36 cellular contexts compared by ENCODE assay signal in the genomic region with DNA sequence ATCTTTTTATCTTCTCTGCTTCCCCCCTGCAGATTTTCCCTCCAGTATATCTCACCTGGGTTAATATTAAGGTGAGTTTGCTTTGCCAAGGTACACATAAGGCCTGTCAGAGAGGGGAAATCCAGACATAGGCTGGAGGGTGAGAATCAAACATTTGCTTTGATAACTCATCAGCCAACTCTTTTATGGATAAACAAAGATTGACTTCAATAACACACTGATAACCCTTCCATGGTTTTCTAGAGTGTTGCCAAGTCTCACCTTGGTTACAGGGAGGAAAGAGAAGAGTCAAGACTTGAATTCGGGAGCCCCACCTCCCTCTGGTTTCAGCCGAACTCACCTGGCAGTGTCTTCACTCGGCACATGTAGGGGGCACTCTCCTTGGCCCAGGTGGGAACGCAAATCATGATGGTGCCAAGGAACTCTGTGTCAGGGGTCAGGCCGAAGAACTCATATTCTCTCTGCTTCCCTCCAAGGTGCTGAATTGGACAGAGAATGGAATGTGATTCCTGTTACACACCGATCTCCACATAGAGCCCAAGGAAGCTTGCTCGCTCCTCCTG. TPM values are rescaled to one million over a fixed set of nuclear protein-coding genes. Genes with fewer than 3 reads are reported as not detected.
"Had no signal": no experiment of that assay in that cellular context is flagged by ENCODE, and none has a peak within 500 bp of the region (broad histone marks: within the 10 kb centered on the region; RNA-seq: fewer than 3 reads in every experiment).

No MANE protein-coding gene starts in this region.

- H3K9me3 ChIP-seq: adrenal gland, prostate gland, thyroid gland had no signal

- H3K36me3 ChIP-seq: brain microvascular endothelial cell, lower lobe of right lung, prostate gland, sigmoid colon, thyroid gland, upper lobe of left lung, WERI-Rb-1 had no signal

- H3K27me3 ChIP-seq: adrenal gland, brain microvascular endothelial cell, dorsolateral prefrontal cortex, sigmoid colon, stomach, thyroid gland, upper lobe of left lung had no signal

- DNase-seq: activated CD4-positive, alpha-beta memory T cell treated with anti-CD3 and anti-CD28 coated beads for 36 hours; activated CD4-positive, alpha-beta T cell treated with anti-CD3 and anti-CD28 coated beads for 48 hours; activated CD8-positive, alpha-beta memory T cell treated with anti-CD3 and anti-CD28 coated beads, Interleukin-2, amount 50 U/mL, for 4 hours; activated effector memory CD4-positive, alpha-beta T cell treated with anti-CD3 and anti-CD28 coated beads, Interleukin-2, amount 50 U/mL, for 16 hours; activated naive CD4-positive, alpha-beta T cell treated with anti-CD3 and anti-CD28 coated beads for 36 hours; activated naive CD8-positive, alpha-beta T cell treated with anti-CD3 and anti-CD28 coated beads for 36 hours; activated T-cell treated with anti-CD3 and anti-CD28 coated beads, Interleukin-2, amount 50 U/mL, for 1 hour; adrenal gland; brain microvascular endothelial cell; dorsolateral prefrontal cortex; effector memory CD4-positive, alpha-beta T cell; glutamatergic neuron; lower lobe of right lung; mesenchymal stem cell; retina; sigmoid colon; small intestine; stimulated activated CD4-positive, alpha-beta T cell treated with anti-CD3 and anti-CD28 coated beads, Interleukin-4, amount 100 ng/mL, for 4 hours; stimulated activated CD8-positive, alpha-beta memory T cell treated with anti-CD3 and anti-CD28 coated beads, Interleukin-4, amount 100 ng/mL, for 48 hours; stomach; T-helper 9 cell; thyroid gland; upper lobe of left lung; WERI-Rb-1 had no signal

- H3K27ac ChIP-seq: adrenal gland, brain microvascular endothelial cell, coronary artery, dorsolateral prefrontal cortex, lower lobe of right lung, prostate gland, sigmoid colon, stomach, thyroid gland, upper lobe of left lung, WERI-Rb-1 had no signal

- ATAC-seq: activated CD4-positive, CD25-positive, alpha-beta regulatory T cell treated with anti-CD3 and anti-CD28 coated beads, Interleukin-2, amount 50 U/mL, for 24 hours; lower lobe of right lung; stimulated activated memory B cell treated with anti-CD40 and anti-IgM and Interleukin-4, amounts not matched to agents 10 μg/mL and 1 μg/mL and 100 μg/mL, for 72 hours had no signal

- H3K36me3 Mint-ChIP-seq: activated CD4-positive, alpha-beta memory T cell treated with anti-CD3 and anti-CD28 coated beads for 36 hours had no signal

- H3K4me3 Mint-ChIP-seq: activated CD4-positive, alpha-beta memory T cell treated with anti-CD3 and anti-CD28 coated beads for 36 hours; activated naive CD4-positive, alpha-beta T cell treated with anti-CD3 and anti-CD28 coated beads for 36 hours; activated naive CD8-positive, alpha-beta T cell treated with anti-CD3 and anti-CD28 coated beads for 36 hours; activated T-helper 1 cell treated with anti-CD3 and anti-CD28 coated beads, Interleukin-12 subunit alpha, Interleukin-12 subunit beta, Interleukin-2, Interleukin-4 antibody, amounts not matched to agents 30 ng/mL and 10 ng/mL and 1 ng/mL, durations not matched to agents 14 hours and 24 hours and 36 hours; nephron; stimulated activated memory B cell treated with anti-CD40 and anti-IgM and Interleukin-4, amounts not matched to agents 10 μg/mL and 1 μg/mL and 100 μg/mL, for 72 hours; T-helper 1 cell treated with Interleukin-12 subunit alpha and Interleukin-12 subunit beta and Interleukin-4 antibody, amounts not matched to agents 30 μg/mL and 1 μg/mL, for 36 hours had no signal

- H3K4me1 ChIP-seq: adrenal gland, lower lobe of right lung, prostate gland, sigmoid colon, upper lobe of left lung had no signal

- H3K4me3 ChIP-seq: adrenal gland, coronary artery, dorsolateral prefrontal cortex, lower lobe of right lung, prostate gland, sigmoid colon, stomach, thyroid gland, upper lobe of left lung had no signal

- H3K27ac Mint-ChIP-seq: activated CD4-positive, alpha-beta memory T cell treated with anti-CD3 and anti-CD28 coated beads for 36 hours; activated naive CD4-positive, alpha-beta T cell treated with anti-CD3 and anti-CD28 coated beads for 36 hours; activated naive CD8-positive, alpha-beta T cell treated with anti-CD3 and anti-CD28 coated beads for 36 hours; activated T-helper 1 cell treated with anti-CD3 and anti-CD28 coated beads, Interleukin-12 subunit alpha, Interleukin-12 subunit beta, Interleukin-2, Interleukin-4 antibody, amounts not matched to agents 30 ng/mL and 10 ng/mL and 1 ng/mL, durations not matched to agents 14 hours and 24 hours and 36 hours; nephron; stimulated activated memory B cell treated with anti-CD40 and anti-IgM and Interleukin-4, amounts not matched to agents 10 μg/mL and 1 μg/mL and 100 μg/mL, for 72 hours; T-helper 1 cell treated with Interleukin-12 subunit alpha and Interleukin-12 subunit beta and Interleukin-4 antibody, amounts not matched to agents 30 μg/mL and 1 μg/mL, for 36 hours had no signal

- H3K4me1 Mint-ChIP-seq: activated naive CD8-positive, alpha-beta T cell treated with anti-CD3 and anti-CD28 coated beads for 36 hours; nephron; stimulated activated memory B cell treated with anti-CD40 and anti-IgM and Interleukin-4, amounts not matched to agents 10 μg/mL and 1 μg/mL and 100 μg/mL, for 72 hours had no signal

RNA-seq across cellular contexts. Expression of a gene that starts 15.1 kb away (rescaled TPM):
- total RNA-seq: activated CD4-positive, alpha-beta memory T cell treated with anti-CD3 and anti-CD28 coated beads for 36 hours; activated CD8-positive, alpha-beta memory T cell treated with anti-CD3 and anti-CD28 coated beads for 36 hours; activated naive CD4-positive, alpha-beta T cell treated with anti-CD3 and anti-CD28 coated beads for 36 hours; activated naive CD8-positive, alpha-beta T cell treated with anti-CD3 and anti-CD28 coated beads for 36 hours; activated T-helper 1 cell treated with anti-CD3 and anti-CD28 coated beads, Interleukin-12 subunit alpha, Interleukin-12 subunit beta, Interleukin-2, Interleukin-4 antibody, amounts not matched to agents 30 ng/mL and 10 ng/mL and 1 ng/mL, durations not matched to agents 14 hours and 24 hours and 36 hours; cerebellum; epithelial cell of proximal tubule; frontal cortex; osteocyte had no signal

RNA-seq across cellular contexts. Expression of a gene that starts 15.9 kb away (rescaled TPM):
- total RNA-seq: activated CD4-positive, alpha-beta memory T cell treated with anti-CD3 and anti-CD28 coated beads for 36 hours; activated CD8-positive, alpha-beta memory T cell treated with anti-CD3 and anti-CD28 coated beads for 36 hours; activated naive CD4-positive, alpha-beta T cell treated with anti-CD3 and anti-CD28 coated beads for 36 hours; activated naive CD8-positive, alpha-beta T cell treated with anti-CD3 and anti-CD28 coated beads for 36 hours; activated T-helper 1 cell treated with anti-CD3 and anti-CD28 coated beads, Interleukin-12 subunit alpha, Interleukin-12 subunit beta, Interleukin-2, Interleukin-4 antibody, amounts not matched to agents 30 ng/mL and 10 ng/mL and 1 ng/mL, durations not matched to agents 14 hours and 24 hours and 36 hours; frontal cortex; osteocyte had no signal
